3 cellular contexts compared by ENCODE assay signal in the genomic region with DNA sequence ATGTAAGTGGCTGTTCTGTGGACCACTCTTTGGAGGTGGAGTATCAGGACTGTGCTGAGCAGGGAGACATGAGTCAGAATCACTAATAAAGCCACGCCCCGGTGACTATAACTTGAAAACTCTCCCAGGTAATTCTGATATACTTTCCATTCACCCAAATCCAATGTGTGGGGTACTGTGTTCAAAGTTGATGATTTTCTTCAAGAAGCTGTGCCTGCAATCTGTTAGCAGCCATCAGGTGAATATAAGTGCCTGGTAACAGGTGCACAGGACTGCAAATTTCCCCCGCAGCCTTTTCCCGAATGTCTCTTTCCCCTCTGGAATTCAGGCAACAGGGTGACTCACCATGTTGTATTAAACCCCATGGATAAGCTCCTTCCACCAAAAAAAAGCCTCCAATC.
TF ChIP-seq lines count a peak whose summit lies in the region.

No MANE protein-coding gene starts in this region.

TF ChIP-seq in A549, 52 proteins besides CTCF, POLR2A, EP300 and RAD21:
- TF ChIP-seq RNF2 (IDR thresholded peaks at IDR 0.05; ENCODE audit: borderline replicate concordance, low read depth) = no peak
- TF ChIP-seq FOSL2 (IDR thresholded peaks at IDR 0.05) = peak; percentile 24; the same call in 1 of the 2 replicates
- 0 out of 2 replicates have a peak, but pooled peaks have one; percentile 20 for TF ChIP-seq FOSL2 (CRISPR knock-in tag; IDR thresholded peaks at IDR 0.05)

TF ChIP-seq in HEK293, 187 proteins besides CTCF, POLR2A, EP300 and RAD21 (continues in another document):
- TF ChIP-seq, protein P1, sequence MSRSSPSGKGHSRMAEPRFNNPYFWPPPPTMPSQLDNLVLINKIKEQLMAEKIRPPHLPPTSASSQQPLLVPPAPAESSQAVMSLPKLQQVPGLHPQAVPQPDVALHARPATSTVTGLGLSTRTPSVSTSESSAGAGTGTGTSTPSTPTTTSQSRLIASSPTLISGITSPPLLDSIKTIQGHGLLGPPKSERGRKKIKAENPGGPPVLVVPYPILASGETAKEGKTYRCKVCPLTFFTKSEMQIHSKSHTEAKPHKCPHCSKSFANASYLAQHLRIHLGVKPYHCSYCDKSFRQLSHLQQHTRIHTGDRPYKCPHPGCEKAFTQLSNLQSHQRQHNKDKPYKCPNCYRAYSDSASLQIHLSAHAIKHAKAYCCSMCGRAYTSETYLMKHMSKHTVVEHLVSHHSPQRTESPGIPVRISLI (tag by site-specific recombination; IDR thresholded peaks at IDR 0.05) = 0 out of 2 replicates have a peak, but pooled peaks have one; percentile 46
- TF ChIP-seq, protein P2, sequence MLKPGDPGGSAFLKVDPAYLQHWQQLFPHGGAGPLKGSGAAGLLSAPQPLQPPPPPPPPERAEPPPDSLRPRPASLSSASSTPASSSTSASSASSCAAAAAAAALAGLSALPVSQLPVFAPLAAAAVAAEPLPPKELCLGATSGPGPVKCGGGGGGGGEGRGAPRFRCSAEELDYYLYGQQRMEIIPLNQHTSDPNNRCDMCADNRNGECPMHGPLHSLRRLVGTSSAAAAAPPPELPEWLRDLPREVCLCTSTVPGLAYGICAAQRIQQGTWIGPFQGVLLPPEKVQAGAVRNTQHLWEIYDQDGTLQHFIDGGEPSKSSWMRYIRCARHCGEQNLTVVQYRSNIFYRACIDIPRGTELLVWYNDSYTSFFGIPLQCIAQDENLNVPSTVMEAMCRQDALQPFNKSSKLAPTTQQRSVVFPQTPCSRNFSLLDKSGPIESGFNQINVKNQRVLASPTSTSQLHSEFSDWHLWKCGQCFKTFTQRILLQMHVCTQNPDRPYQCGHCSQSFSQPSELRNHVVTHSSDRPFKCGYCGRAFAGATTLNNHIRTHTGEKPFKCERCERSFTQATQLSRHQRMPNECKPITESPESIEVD (tag by site-specific recombination; IDR thresholded peaks at IDR 0.05) = 0 out of 2 replicates have a peak, but pooled peaks have one; percentile 9
- TF ChIP-seq ZFP41 (tag by site-specific recombination; IDR thresholded peaks at IDR 0.05; ENCODE audit: borderline replicate concordance) = no peak
- no peak for TF ChIP-seq ZNF423 (tag by site-specific recombination; IDR thresholded peaks at IDR 0.05)
- 0 out of 2 replicates have a peak, but pooled peaks have one; percentile 9 for TF ChIP-seq ZNF394 (tag by site-specific recombination; IDR thresholded peaks at IDR 0.05; ENCODE audit: borderline replicate concordance)
- TF ChIP-seq, protein P3, sequence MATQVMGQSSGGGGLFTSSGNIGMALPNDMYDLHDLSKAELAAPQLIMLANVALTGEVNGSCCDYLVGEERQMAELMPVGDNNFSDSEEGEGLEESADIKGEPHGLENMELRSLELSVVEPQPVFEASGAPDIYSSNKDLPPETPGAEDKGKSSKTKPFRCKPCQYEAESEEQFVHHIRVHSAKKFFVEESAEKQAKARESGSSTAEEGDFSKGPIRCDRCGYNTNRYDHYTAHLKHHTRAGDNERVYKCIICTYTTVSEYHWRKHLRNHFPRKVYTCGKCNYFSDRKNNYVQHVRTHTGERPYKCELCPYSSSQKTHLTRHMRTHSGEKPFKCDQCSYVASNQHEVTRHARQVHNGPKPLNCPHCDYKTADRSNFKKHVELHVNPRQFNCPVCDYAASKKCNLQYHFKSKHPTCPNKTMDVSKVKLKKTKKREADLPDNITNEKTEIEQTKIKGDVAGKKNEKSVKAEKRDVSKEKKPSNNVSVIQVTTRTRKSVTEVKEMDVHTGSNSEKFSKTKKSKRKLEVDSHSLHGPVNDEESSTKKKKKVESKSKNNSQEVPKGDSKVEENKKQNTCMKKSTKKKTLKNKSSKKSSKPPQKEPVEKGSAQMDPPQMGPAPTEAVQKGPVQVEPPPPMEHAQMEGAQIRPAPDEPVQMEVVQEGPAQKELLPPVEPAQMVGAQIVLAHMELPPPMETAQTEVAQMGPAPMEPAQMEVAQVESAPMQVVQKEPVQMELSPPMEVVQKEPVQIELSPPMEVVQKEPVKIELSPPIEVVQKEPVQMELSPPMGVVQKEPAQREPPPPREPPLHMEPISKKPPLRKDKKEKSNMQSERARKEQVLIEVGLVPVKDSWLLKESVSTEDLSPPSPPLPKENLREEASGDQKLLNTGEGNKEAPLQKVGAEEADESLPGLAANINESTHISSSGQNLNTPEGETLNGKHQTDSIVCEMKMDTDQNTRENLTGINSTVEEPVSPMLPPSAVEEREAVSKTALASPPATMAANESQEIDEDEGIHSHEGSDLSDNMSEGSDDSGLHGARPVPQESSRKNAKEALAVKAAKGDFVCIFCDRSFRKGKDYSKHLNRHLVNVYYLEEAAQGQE (tag by site-specific recombination; IDR thresholded peaks at IDR 0.05) = no peak
- no peak for TF ChIP-seq ZNF140 (tag by site-specific recombination; IDR thresholded peaks at IDR 0.05)
- no peak for TF ChIP-seq ZNF670 (tag by site-specific recombination; IDR thresholded peaks at IDR 0.05; ENCODE audit: low read depth)
- no peak for TF ChIP-seq TCF7L2 (IDR thresholded peaks at IDR 0.05; ENCODE audit: borderline replicate concordance, low read depth, low read length)
- TF ChIP-seq HOXA7 (CRISPR knock-in tag; IDR thresholded peaks at IDR 0.05; ENCODE audit: borderline replicate concordance) = no peak
- 0 out of 2 replicates have a peak, but pooled peaks have one; percentile 10 for TF ChIP-seq SCRT1 (tag by site-specific recombination; IDR thresholded peaks at IDR 0.05; ENCODE audit: borderline replicate concordance)
- no peak for TF ChIP-seq BCL11A (tag by site-specific recombination; IDR thresholded peaks at IDR 0.05; ENCODE audit: low read depth)
- peak; percentile 46; the same call in 1 of the 2 replicates for TF ChIP-seq ZEB2 (tag by site-specific recombination; IDR thresholded peaks at IDR 0.05)
- TF ChIP-seq, protein P4, sequence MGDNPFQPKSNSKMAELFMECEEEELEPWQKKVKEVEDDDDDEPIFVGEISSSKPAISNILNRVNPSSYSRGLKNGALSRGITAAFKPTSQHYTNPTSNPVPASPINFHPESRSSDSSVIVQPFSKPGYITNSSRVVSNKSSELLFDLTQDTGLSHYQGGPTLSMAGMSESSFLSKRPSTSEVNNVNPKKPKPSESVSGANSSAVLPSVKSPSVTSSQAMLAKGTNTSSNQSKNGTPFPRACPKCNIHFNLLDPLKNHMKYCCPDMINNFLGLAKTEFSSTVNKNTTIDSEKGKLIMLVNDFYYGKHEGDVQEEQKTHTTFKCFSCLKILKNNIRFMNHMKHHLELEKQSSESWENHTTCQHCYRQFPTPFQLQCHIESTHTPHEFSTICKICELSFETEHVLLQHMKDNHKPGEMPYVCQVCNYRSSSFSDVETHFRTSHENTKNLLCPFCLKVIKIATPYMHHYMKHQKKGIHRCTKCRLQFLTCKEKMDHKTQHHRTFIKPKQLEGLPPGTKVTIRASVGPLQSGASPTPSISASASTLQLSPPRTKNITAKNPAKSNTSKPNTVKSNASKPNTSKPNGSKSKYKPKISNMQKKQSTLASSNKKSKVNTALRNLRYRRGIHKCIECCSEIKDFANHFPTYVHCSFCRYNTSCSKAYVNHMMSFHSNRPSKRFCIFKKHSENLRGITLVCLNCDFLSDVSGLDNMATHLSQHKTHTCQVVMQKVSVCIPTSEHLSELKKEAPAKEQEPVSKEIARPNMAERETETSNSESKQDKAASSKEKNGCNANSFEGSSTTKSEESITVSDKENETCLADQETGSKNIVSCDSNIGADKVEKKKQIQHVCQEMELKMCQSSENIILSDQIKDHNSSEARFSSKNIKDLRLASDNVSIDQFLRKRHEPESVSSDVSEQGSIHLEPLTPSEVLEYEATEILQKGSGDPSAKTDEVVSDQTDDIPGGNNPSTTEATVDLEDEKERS (tag by site-specific recombination; IDR thresholded peaks at IDR 0.05) = no peak
- TF ChIP-seq KLF10 (tag by site-specific recombination; IDR thresholded peaks at IDR 0.05) = no peak
- no peak for TF ChIP-seq GLIS1 (tag by site-specific recombination; IDR thresholded peaks at IDR 0.05)

TF ChIP-seq in HepG2, 621 proteins besides CTCF, POLR2A, EP300 and RAD21:
- TF ChIP-seq ZNF772 (CRISPR knock-in tag; IDR thresholded peaks at IDR 0.05) (no peak), ISL2 (CRISPR knock-in tag; IDR thresholded peaks at IDR 0.05) (no peak), REPIN1 (CRISPR knock-in tag; IDR thresholded peaks at IDR 0.05; ENCODE audit: borderline replicate concordance, low read depth) (no peak), ELF4 (CRISPR knock-in tag; IDR thresholded peaks at IDR 0.05; ENCODE audit: borderline replicate concordance) (no peak), ZNF614 (CRISPR knock-in tag; IDR thresholded peaks at IDR 0.05; ENCODE audit: borderline replicate concordance) (no peak), TP53 (CRISPR knock-in tag; conservative IDR thresholded peaks at IDR 0.05) (no peak), SP2 (CRISPR knock-in tag; IDR thresholded peaks at IDR 0.05) (no peak), KDM3A (CRISPR knock-in tag; IDR thresholded peaks at IDR 0.05; ENCODE audit: low read depth) (no peak), ZNF441 (CRISPR knock-in tag; IDR thresholded peaks at IDR 0.05; ENCODE audit: borderline replicate concordance) (no peak), PHF8 (CRISPR knock-in tag; IDR thresholded peaks at IDR 0.05) (no peak), ZNF234 (CRISPR knock-in tag; conservative IDR thresholded peaks at IDR 0.05) (no peak)
- TF ChIP-seq, protein P5, sequence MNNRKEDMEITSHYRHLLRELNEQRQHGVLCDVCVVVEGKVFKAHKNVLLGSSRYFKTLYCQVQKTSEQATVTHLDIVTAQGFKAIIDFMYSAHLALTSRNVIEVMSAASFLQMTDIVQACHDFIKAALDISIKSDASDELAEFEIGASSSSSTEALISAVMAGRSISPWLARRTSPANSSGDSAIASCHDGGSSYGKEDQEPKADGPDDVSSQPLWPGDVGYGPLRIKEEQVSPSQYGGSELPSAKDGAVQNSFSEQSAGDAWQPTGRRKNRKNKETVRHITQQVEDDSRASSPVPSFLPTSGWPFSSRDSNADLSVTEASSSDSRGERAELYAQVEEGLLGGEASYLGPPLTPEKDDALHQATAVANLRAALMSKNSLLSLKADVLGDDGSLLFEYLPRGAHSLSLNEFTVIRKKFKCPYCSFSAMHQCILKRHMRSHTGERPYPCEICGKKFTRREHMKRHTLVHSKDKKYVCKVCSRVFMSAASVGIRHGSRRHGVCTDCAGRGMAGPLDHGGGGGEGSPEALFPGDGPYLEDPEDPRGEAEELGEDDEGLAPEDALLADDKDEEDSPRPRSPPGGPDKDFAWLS (CRISPR knock-in tag; IDR thresholded peaks at IDR 0.05; ENCODE audit: borderline replicate concordance) = no peak
TF ChIP-seq in HepG2: peak in this region for 0.
